In genomic region chr3:102736288-102736960, GRCh38 we compare ENCODE assay signal across 17 cellular contexts.
A peak's percentile ranks its signal among the peaks of the same experiment; 100 is the strongest.
DNase-seq lines count a peak whose midpoint lies in the region; ATAC-seq and TF ChIP-seq lines count a peak whose summit lies in the region.
"Had no signal": no experiment of that assay in that cellular context is flagged by ENCODE, and none has a peak within 500 bp of the region (broad histone marks: within the 10 kb centered on the region; RNA-seq: fewer than 3 reads in every experiment).

No MANE protein-coding gene starts in this region.

- DNase-seq in GM23248 (peak; percentile 12), MG63 (peak; percentile 37), heart right ventricle (peak; percentile 57 to 69), mucosa of descending colon (no peak), T-helper 9 cell (no peak), HT-29 (ENCODE audit: low spot score) (no peak)
- no peak for DNase-seq in activated CD4-positive, alpha-beta T cell treated with anti-CD3 and anti-CD28 coated beads, Interleukin-2, amount 10 ng/mL, durations not matched to agents 7 days and 5 days
- DNase-seq: BE2C; CD4-positive, alpha-beta memory T cell; DMS153; DMS79 treated with DMSO at 0.1 percent for 48 hours; EL had no signal

- H3K4me1 ChIP-seq in GM23248 (ENCODE audit: insufficient read depth) (peaks cover 19% of the 10 kb centered on the region), heart right ventricle (peaks cover 0 to 18% (median 3%) of the 10 kb centered on the region in 9 donors), mucosa of descending colon (ENCODE audit: low read depth) (no peaks in the 10 kb centered on the region)

- H3K4me3 ChIP-seq in GM23248 (no peak overlapping the region), MG63 (no peak overlapping the region), heart right ventricle (no peak overlapping the region), mucosa of descending colon (no peak overlapping the region)
- H3K4me3 ChIP-seq: A549, GM23338, HAP-1 had no signal

- no peaks in the 10 kb centered on the region for H3K79me2 ChIP-seq in GM23248 (ENCODE audit: insufficient read depth)

- POLR2A ChIA-PET in activated CD4-positive, alpha-beta T cell treated with anti-CD3 and anti-CD28 coated beads, Interleukin-2, amount 10 ng/mL, durations not matched to agents 7 days and 5 days (lab: Charles Lee): no interaction called here

- intact Hi-C loops in heart right ventricle (cut with DNase I) (loop anchor here in 2 of 10 donors (2.0 to 10.0 kb wide), 2 partner anchors 38 to 62 kb away; no protein-coding TSS in a partner anchor), mucosa of descending colon (cut with DNase I, micrococcal nuclease) (no loop called here)

- H3K9me3 ChIP-seq in GM23248 (ENCODE audit: low read depth) (no peaks in the 10 kb centered on the region), MG63 (peaks cover 4% of the 10 kb centered on the region), heart right ventricle (no peaks in the 10 kb centered on the region), mucosa of descending colon (no peaks in the 10 kb centered on the region)
- H3K9me3 ChIP-seq: A549, BE2C, HAP-1 had no signal

- H3F3A ChIP-seq in GM23248 (ENCODE audit: insufficient read depth): no peaks in the 10 kb centered on the region; the same call in 1 of the 2 replicates

- H3K27ac Mint-ChIP-seq in activated CD4-positive, alpha-beta T cell treated with anti-CD3 and anti-CD28 coated beads, Interleukin-2, amount 10 ng/mL, durations not matched to agents 7 days and 5 days: no peak overlapping the region
- H3K27ac Mint-ChIP-seq: CD4-positive, alpha-beta memory T cell; GM23338 had no signal

- TF ChIP-seq CTCF in heart right ventricle (IDR thresholded peaks at IDR 0.05): no peak
- no peak for TF ChIP-seq CTCF in mucosa of descending colon (IDR thresholded peaks at IDR 0.05)

- no peaks in the 10 kb centered on the region for H3K36me3 ChIP-seq in GM23248 (ENCODE audit: low read depth)
- H3K36me3 ChIP-seq in MG63: no peaks in the 10 kb centered on the region
- no peaks in the 10 kb centered on the region for H3K36me3 ChIP-seq in heart right ventricle
- H3K36me3 ChIP-seq in mucosa of descending colon (ENCODE audit: low read depth): no peaks in the 10 kb centered on the region
- H3K36me3 ChIP-seq: BE2C, HAP-1 had no signal

- H3K27me3 Mint-ChIP-seq in activated CD4-positive, alpha-beta T cell treated with anti-CD3 and anti-CD28 coated beads, Interleukin-2, amount 10 ng/mL, durations not matched to agents 7 days and 5 days: no peaks in the 10 kb centered on the region
- H3K27me3 Mint-ChIP-seq: CD4-positive, alpha-beta memory T cell had no signal

- H3K4me3 Mint-ChIP-seq in activated CD4-positive, alpha-beta T cell treated with anti-CD3 and anti-CD28 coated beads, Interleukin-2, amount 10 ng/mL, durations not matched to agents 7 days and 5 days: no peak overlapping the region
- H3K4me3 Mint-ChIP-seq: CD4-positive, alpha-beta memory T cell; GM23338 had no signal

- H3K27ac ChIP-seq in GM23248 (no peak overlapping the region), heart right ventricle (peak overlapping the region in 2 of 10 donors; percentile 15 to 47)
- H3K27ac ChIP-seq: A549, C4-2B had no signal

- no peak overlapping the region for H3K4me2 ChIP-seq in GM23248 (ENCODE audit: unreplicated experiment)
- H3K4me2 ChIP-seq: A549, GM23338 had no signal

- H2AFZ ChIP-seq in GM23248: no peak overlapping the region
- H2AFZ ChIP-seq: GM23338 had no signal

- no peaks in the 10 kb centered on the region for H3K4me1 Mint-ChIP-seq in activated CD4-positive, alpha-beta T cell treated with anti-CD3 and anti-CD28 coated beads, Interleukin-2, amount 10 ng/mL, durations not matched to agents 7 days and 5 days
- H3K4me1 Mint-ChIP-seq: CD4-positive, alpha-beta memory T cell had no signal

- H3K9me3 Mint-ChIP-seq in activated CD4-positive, alpha-beta T cell treated with anti-CD3 and anti-CD28 coated beads, Interleukin-2, amount 10 ng/mL, durations not matched to agents 7 days and 5 days: no peaks in the 10 kb centered on the region
- H3K9me3 Mint-ChIP-seq: CD4-positive, alpha-beta memory T cell; GM23338 had no signal

- WGBS in GM23248 (ENCODE audit: low coverage in 1 of 2, low lambda C conversion rate in 2 of 2, missing lambda C conversion rate in 2 of 2), 2 experiments: 64 to 67% methylated on average over 8 of the region's 8 CpGs
- WGBS in heart right ventricle, 2 donors: 35 to 58% methylated on average over 8 of the region's 8 CpGs

- peak; percentile 67 to 95 (median 90) for ATAC-seq in heart right ventricle
- peak; percentile 17 for ATAC-seq in mucosa of descending colon
- no peak for ATAC-seq in HG03097 (IDR thresholded peaks at IDR 0.05; ENCODE audit: low FRiP score, unreplicated experiment)
- ATAC-seq: A549, GM23338 had no signal

- in situ Hi-C loops in GM23248 (cut with MboI): no loop called here

- no peaks in the 10 kb centered on the region for H3K9me2 ChIP-seq in GM23248 (ENCODE audit: insufficient read depth)

- H3K9ac ChIP-seq in GM23248: no peak overlapping the region

- no peaks in the 10 kb centered on the region for H3K27me3 ChIP-seq in GM23248 (replicated peaks; ENCODE audit: insufficient read depth)
- H3K27me3 ChIP-seq in MG63: no peaks in the 10 kb centered on the region
- no peaks in the 10 kb centered on the region for H3K27me3 ChIP-seq in heart right ventricle
- H3K27me3 ChIP-seq: BE2C had no signal

- no peaks in the 10 kb centered on the region for H3K36me3 Mint-ChIP-seq in activated CD4-positive, alpha-beta T cell treated with anti-CD3 and anti-CD28 coated beads, Interleukin-2, amount 10 ng/mL, durations not matched to agents 7 days and 5 days (ENCODE audit: low read depth)
- H3K36me3 Mint-ChIP-seq: CD4-positive, alpha-beta memory T cell had no signal

- H4K20me1 ChIP-seq in GM23248 (ENCODE audit: insufficient read depth): no peaks in the 10 kb centered on the region

- CTCF ChIA-PET in activated CD4-positive, alpha-beta T cell treated with anti-CD3 and anti-CD28 coated beads, Interleukin-2, amount 10 ng/mL, durations not matched to agents 7 days and 5 days (lab: Charles Lee): no interaction called here

Comparison
In these comparisons a context has a peak if more than half of its experiments do, and no peak if none do; other contexts are left out.
1. DNase-seq: peak in GM23248 (single experiment), MG63 (single experiment) and heart right ventricle (2 of 2); none in mucosa of descending colon (0 of 3), T-helper 9 cell (single experiment), HT-29 (single experiment) and activated CD4-positive, alpha-beta T cell treated with anti-CD3 and anti-CD28 coated beads, Interleukin-2, amount 10 ng/mL, durations not matched to agents 7 days and 5 days (single experiment).